ENCODE assay signal across 36 cellular contexts in genomic region chr6:129576456-129576855, GRCh38.
"Had no signal": no experiment of that assay in that cellular context is flagged by ENCODE, and none has a peak within 500 bp of the region (broad histone marks: within the 10 kb centered on the region; RNA-seq: fewer than 3 reads in every experiment).

No MANE protein-coding gene starts in this region.

- H3K36me3 Mint-ChIP-seq: activated CD4-positive, alpha-beta memory T cell treated with anti-CD3 and anti-CD28 coated beads for 36 hours; activated naive CD8-positive, alpha-beta T cell had no signal

- H3K9me3 ChIP-seq: ascending aorta had no signal

- ATAC-seq: activated CD8-positive, alpha-beta memory T cell treated with anti-CD3 and anti-CD28 coated beads, Interleukin-2, amount 10 ng/mL, durations not matched to agents 7 days and 5 days; activated CD8-positive, alpha-beta T cell treated with anti-CD3 and anti-CD28 coated beads, Interleukin-2, amount 10 ng/mL, durations not matched to agents 7 days and 5 days; activated naive CD8-positive, alpha-beta T cell treated with anti-CD3 and anti-CD28 coated beads, Interleukin-2, amount 50 U/mL, for 24 hours had no signal

- H3K27me3 Mint-ChIP-seq: activated B cell treated with CpG ODN at 0.5 μM for 24 hours; activated CD4-positive, alpha-beta memory T cell treated with anti-CD3 and anti-CD28 coated beads for 36 hours; activated CD8-positive, alpha-beta memory T cell treated with anti-CD3 and anti-CD28 coated beads, Interleukin-2, amount 10 ng/mL, durations not matched to agents 7 days and 5 days; activated naive CD4-positive, alpha-beta T cell treated with anti-CD3 and anti-CD28 coated beads, Interleukin-2, amount 10 ng/mL, durations not matched to agents 7 days and 5 days; activated naive CD4-positive, alpha-beta T cell treated with anti-CD3 and anti-CD28 coated beads, Interleukin-2, amount 50 U/mL, for 24 hours; activated naive CD8-positive, alpha-beta T cell; activated T-cell treated with anti-CD3 and anti-CD28 coated beads, Interleukin-2, amount 50 U/mL, for 24 hours; central memory CD8-positive, alpha-beta T cell had no signal

- H3K9me3 Mint-ChIP-seq: activated B cell treated with CpG ODN at 0.5 μM for 24 hours; activated naive CD4-positive, alpha-beta T cell treated with anti-CD3 and anti-CD28 coated beads, Interleukin-2, amount 50 U/mL, for 24 hours; central memory CD8-positive, alpha-beta T cell had no signal

- DNase-seq: activated B cell treated with CpG ODN at 0.5 μM for 24 hours; activated CD4-positive, alpha-beta memory T cell treated with anti-CD3 and anti-CD28 coated beads for 36 hours; activated CD4-positive, alpha-beta T cell treated with anti-CD3 and anti-CD28 coated beads for 4 hours; activated CD4-positive, alpha-beta T cell treated with anti-CD3 and anti-CD28 coated beads, Interleukin-2, amount 10 ng/mL, durations not matched to agents 24 days and 14 days; activated CD4-positive, alpha-beta T cell treated with anti-CD3 and anti-CD28 coated beads, Interleukin-2, amount 50 U/mL, for 1 hour; activated CD4-positive, alpha-beta T cell treated with anti-CD3 and anti-CD28 coated beads, Interleukin-2, amount 50 U/mL, for 4 hours; activated CD4-positive, CD25-positive, alpha-beta regulatory T cell treated with anti-CD3 and anti-CD28 coated beads, Interleukin-2, amount 50 U/mL, for 72 hours; activated CD8-positive, alpha-beta memory T cell treated with anti-CD3 and anti-CD28 coated beads for 24 hours; activated CD8-positive, alpha-beta memory T cell treated with anti-CD3 and anti-CD28 coated beads, Interleukin-2, amount 10 ng/mL, durations not matched to agents 7 days and 5 days; activated CD8-positive, alpha-beta memory T cell treated with anti-CD3 and anti-CD28 coated beads, Interleukin-2, amount 50 U/mL, for 48 hours; activated CD8-positive, alpha-beta T cell treated with anti-CD3 and anti-CD28 coated beads, Interleukin-2, amount 10 ng/mL, durations not matched to agents 7 days and 5 days; activated effector memory CD4-positive, alpha-beta T cell treated with Interleukin-2 at 50 U/mL for 16 hours; activated gamma-delta T cell; activated naive CD4-positive, alpha-beta T cell treated with anti-CD3 and anti-CD28 coated beads, Interleukin-2, amount 10 ng/mL, durations not matched to agents 7 days and 5 days; activated naive CD4-positive, alpha-beta T cell treated with Interleukin-2 at 50 U/mL for 16 hours; activated naive CD8-positive, alpha-beta T cell treated with anti-CD3 and anti-CD28 coated beads, Interleukin-2, amount 10 ng/mL, durations not matched to agents 7 days and 5 days; activated naive CD8-positive, alpha-beta T cell treated with anti-CD3 and anti-CD28 coated beads, Interleukin-2, amount 50 U/mL, for 24 hours; activated T-cell treated with anti-CD3 and anti-CD28 coated beads, Interleukin-2, amount 50 U/mL, for 24 hours; activated T-cell treated with anti-CD3 and anti-CD28 coated beads, Interleukin-2, amount 50 U/mL, for 48 hours; amygdala; anterior cingulate cortex; caudate nucleus; cerebellar nuclear complex; T-helper 2 cell; T-helper 9 cell had no signal

- H3K4me3 Mint-ChIP-seq: activated B cell treated with CpG ODN at 0.5 μM for 24 hours; activated CD4-positive, alpha-beta memory T cell treated with anti-CD3 and anti-CD28 coated beads for 36 hours; activated CD4-positive, alpha-beta T cell treated with anti-CD3 and anti-CD28 coated beads, Interleukin-2, amount 10 ng/mL, durations not matched to agents 24 days and 14 days; activated CD8-positive, alpha-beta memory T cell treated with anti-CD3 and anti-CD28 coated beads, Interleukin-2, amount 10 ng/mL, durations not matched to agents 7 days and 5 days; activated CD8-positive, alpha-beta T cell treated with anti-CD3 and anti-CD28 coated beads, Interleukin-2, amount 10 ng/mL, durations not matched to agents 7 days and 5 days; activated naive CD4-positive, alpha-beta T cell treated with anti-CD3 and anti-CD28 coated beads, Interleukin-2, amount 10 ng/mL, durations not matched to agents 7 days and 5 days; activated naive CD4-positive, alpha-beta T cell treated with anti-CD3 and anti-CD28 coated beads, Interleukin-2, amount 50 U/mL, for 24 hours; activated naive CD8-positive, alpha-beta T cell; activated naive CD8-positive, alpha-beta T cell treated with anti-CD3 and anti-CD28 coated beads, Interleukin-2, amount 10 ng/mL, durations not matched to agents 7 days and 5 days; activated naive CD8-positive, alpha-beta T cell treated with anti-CD3 and anti-CD28 coated beads, Interleukin-2, amount 50 U/mL, for 24 hours; activated T-cell treated with anti-CD3 and anti-CD28 coated beads, Interleukin-2, amount 50 U/mL, for 24 hours; brain; central memory CD8-positive, alpha-beta T cell; T-helper 2 cell treated with Interferon-gamma antibody and Interleukin-4, amounts not matched to agents 5 μg/mL and 100 μg/mL, for 36 hours had no signal

- H3K36me3 ChIP-seq: ascending aorta, cardiac muscle cell had no signal

- FAIRE-seq: bronchial epithelial cell, TTC549 had no signal

- H3K27ac ChIP-seq: ascending aorta, cardiac muscle cell, VCaP had no signal

- H3K4me1 ChIP-seq: ascending aorta had no signal

- H3K4me3 ChIP-seq: ascending aorta, cardiac muscle cell had no signal

- H3K27ac Mint-ChIP-seq: activated B cell treated with CpG ODN at 0.5 μM for 24 hours; activated CD4-positive, alpha-beta memory T cell treated with anti-CD3 and anti-CD28 coated beads for 36 hours; activated CD4-positive, alpha-beta T cell treated with anti-CD3 and anti-CD28 coated beads, Interleukin-2, amount 10 ng/mL, durations not matched to agents 24 days and 14 days; activated CD8-positive, alpha-beta memory T cell treated with anti-CD3 and anti-CD28 coated beads, Interleukin-2, amount 10 ng/mL, durations not matched to agents 7 days and 5 days; activated CD8-positive, alpha-beta T cell treated with anti-CD3 and anti-CD28 coated beads, Interleukin-2, amount 10 ng/mL, durations not matched to agents 7 days and 5 days; activated naive CD4-positive, alpha-beta T cell treated with anti-CD3 and anti-CD28 coated beads, Interleukin-2, amount 10 ng/mL, durations not matched to agents 7 days and 5 days; activated naive CD4-positive, alpha-beta T cell treated with anti-CD3 and anti-CD28 coated beads, Interleukin-2, amount 50 U/mL, for 24 hours; activated naive CD8-positive, alpha-beta T cell; activated naive CD8-positive, alpha-beta T cell treated with anti-CD3 and anti-CD28 coated beads, Interleukin-2, amount 10 ng/mL, durations not matched to agents 7 days and 5 days; activated naive CD8-positive, alpha-beta T cell treated with anti-CD3 and anti-CD28 coated beads, Interleukin-2, amount 50 U/mL, for 24 hours; activated T-cell treated with anti-CD3 and anti-CD28 coated beads, Interleukin-2, amount 50 U/mL, for 24 hours; activated T-helper 2 cell treated with anti-CD3 and anti-CD28 coated beads, Interferon-gamma antibody, Interleukin-2, Interleukin-4, amounts not matched to agents 10 μg/mL and 5 μg/mL and 100 μg/mL, durations not matched to agents 14 hours and 24 hours and 36 hours; T-helper 2 cell treated with Interferon-gamma antibody and Interleukin-4, amounts not matched to agents 5 μg/mL and 100 μg/mL, for 36 hours had no signal

- H3K27me3 ChIP-seq: ascending aorta, cardiac muscle cell had no signal
